Comparison of ENCODE assay signal across 14 cellular contexts in the genomic region with DNA sequence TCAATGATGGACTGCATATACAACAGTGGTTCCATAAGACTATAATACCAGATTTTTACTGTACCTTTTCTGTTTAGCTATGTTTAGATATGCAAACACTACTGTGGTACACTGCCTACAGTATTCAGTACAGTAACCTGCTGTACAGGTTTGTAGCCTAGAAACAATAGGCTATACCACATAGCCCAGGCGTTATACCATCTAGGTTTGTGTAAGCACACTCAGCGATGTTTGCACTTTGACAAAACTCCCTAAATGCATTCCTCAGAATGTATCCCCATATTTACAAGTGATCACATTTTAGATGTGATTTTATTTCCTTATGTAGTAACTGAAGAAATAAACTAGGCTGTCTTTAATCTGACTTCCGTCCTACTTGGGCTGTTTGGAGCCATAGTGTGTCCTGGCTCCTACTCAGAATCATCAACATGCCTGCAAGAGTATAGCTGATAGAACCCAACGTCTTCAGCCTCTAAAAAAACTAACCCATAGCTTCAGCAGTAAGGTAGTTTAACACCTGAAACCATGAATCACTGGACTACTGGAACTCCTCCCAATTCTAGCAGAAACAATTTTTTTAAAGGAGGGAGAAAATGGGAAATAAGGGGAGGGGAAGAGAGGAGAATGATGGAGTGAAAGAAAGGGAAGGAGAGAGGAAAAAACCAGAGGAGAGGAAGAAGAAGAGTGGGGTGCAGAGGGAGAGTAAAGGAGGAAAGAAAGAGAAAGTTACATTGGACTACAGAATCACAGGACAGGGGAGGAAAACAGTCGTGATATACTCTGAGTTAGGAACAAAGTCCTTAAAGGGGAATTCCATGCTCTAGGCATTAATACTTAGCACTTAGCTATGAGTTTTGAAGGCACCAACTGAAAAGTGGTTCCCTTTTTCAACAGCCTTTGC.
DNase-seq lines count a peak whose midpoint lies in the region; ATAC-seq, FAIRE-seq and TF ChIP-seq lines count a peak whose summit lies in the region.
"Had no signal": no experiment of that assay in that cellular context is flagged by ENCODE, and none has a peak within 500 bp of the region (broad histone marks: within the 10 kb centered on the region; RNA-seq: fewer than 3 reads in every experiment).

No MANE protein-coding gene starts in this region.

- no peak overlapping the region for H3K14ac ChIP-seq in mesenchymal stem cell (ENCODE audit: low read length in 2 of 2)
- no peak overlapping the region for H3K14ac ChIP-seq in neuronal stem cell (ENCODE audit: low read length)

- H2BK120ac ChIP-seq in mesenchymal stem cell (ENCODE audit: low read depth, low read length), result no peak overlapping the region
- no peak overlapping the region for H2BK120ac ChIP-seq in neuronal stem cell (ENCODE audit: low read depth, low read length)

- H3K27me3 ChIP-seq in breast epithelium (no peaks in the 10 kb centered on the region), bronchial epithelial cell (ENCODE audit: control insufficient read depth, insufficient read depth, low read length) (no peaks in the 10 kb centered on the region), mesenchymal stem cell (ENCODE audit: control insufficient read depth in 1 of 2, insufficient read depth in 1 of 2, low read length in 2 of 2) (no peaks in the 10 kb centered on the region), neuronal stem cell (ENCODE audit: control insufficient read depth in 3 of 3, insufficient read depth in 3 of 3, low read depth in 1 of 3, low read length in 3 of 3) (no peaks in the 10 kb centered on the region)
- H3K27me3 ChIP-seq: body of pancreas had no signal

- FAIRE-seq in bronchial epithelial cell (lab: Jason Lieb, UNC), result no peak
- FAIRE-seq: frontal cortex had no signal

- H3K36me3 ChIP-seq in breast epithelium (no peaks in the 10 kb centered on the region), bronchial epithelial cell (ENCODE audit: control insufficient read depth, insufficient read depth, low read length) (peaks cover 5% of the 10 kb centered on the region), mesenchymal stem cell (ENCODE audit: control insufficient read depth in 1 of 2, insufficient read depth in 2 of 2, low read depth in 1 of 2, low read length in 2 of 2) (peaks cover 9 to 21% of the 10 kb centered on the region in 2 experiments), neuronal stem cell (replicated peaks in 1 of 2; ENCODE audit: control insufficient read depth in 2 of 2, insufficient read depth in 2 of 2, low read length in 2 of 2) (peaks cover 10 to 35% of the 10 kb centered on the region in 2 donors)

- no TSS peak for BruUV-seq in MCF 10A (replicated peaks; lab: Mats Ljungman, UMichigan)

- H2BK12ac ChIP-seq in mesenchymal stem cell (ENCODE audit: low read length in 2 of 2), result no peak overlapping the region
- no peak overlapping the region for H2BK12ac ChIP-seq in neuronal stem cell (ENCODE audit: low read length)

- H3K79me1 ChIP-seq in mesenchymal stem cell (replicated peaks; ENCODE audit: low read length, poor library complexity, severe bottlenecking) (peaks cover 17% of the 10 kb centered on the region), neuronal stem cell (ENCODE audit: low read depth, low read length) (no peaks in the 10 kb centered on the region)

- H4K91ac ChIP-seq in mesenchymal stem cell (ENCODE audit: low read length) (no peak overlapping the region), neuronal stem cell (ENCODE audit: low read depth, low read length, poor library complexity) (no peak overlapping the region)

- H3K27ac Mint-ChIP-seq in MCF 10A (ENCODE audit: low read depth, unreplicated experiment), result no peak overlapping the region

- H3K4me3 ChIP-seq in breast epithelium, result no peak overlapping the region
- H3K4me3 ChIP-seq in bronchial epithelial cell (ENCODE audit: low read depth, low read length), result no peak overlapping the region
- no peak overlapping the region for H3K4me3 ChIP-seq in mesenchymal stem cell (ENCODE audit: insufficient read depth in 1 of 2, low read depth in 1 of 2, low read length in 2 of 2)
- no peak overlapping the region for H3K4me3 ChIP-seq in neuronal stem cell (ENCODE audit: low read length in 2 of 2)
- H3K4me3 ChIP-seq: body of pancreas had no signal

- peak overlapping the region; percentile 14 for H3K4me3 Mint-ChIP-seq in MCF 10A (ENCODE audit: unreplicated experiment)
- H3K4me3 Mint-ChIP-seq: CD8-positive, alpha-beta memory T cell had no signal

- TF ChIP-seq CTCF in MCF 10A (IDR thresholded peaks at IDR 0.05; ENCODE audit: unreplicated experiment) (no peak), breast epithelium (IDR thresholded peaks at IDR 0.05) (no peak), bronchial epithelial cell (IDR thresholded peaks at IDR 0.05; ENCODE audit: insufficient read depth, low read length, severe bottlenecking) (no peak)

- H2BK15ac ChIP-seq in mesenchymal stem cell (ENCODE audit: low read depth, poor library complexity, severe bottlenecking), result no peak overlapping the region
- H2BK15ac ChIP-seq in neuronal stem cell (ENCODE audit: low read length), result no peak overlapping the region

- H2AFZ ChIP-seq in mesenchymal stem cell (ENCODE audit: low read depth, low read length) (no peak overlapping the region), neuronal stem cell (ENCODE audit: low read length) (no peak overlapping the region)

- peaks cover 7% of the 10 kb centered on the region for H3K36me3 Mint-ChIP-seq in MCF 10A (ENCODE audit: insufficient read depth, unreplicated experiment)

- no peaks in the 10 kb centered on the region for H3K27me3 Mint-ChIP-seq in MCF 10A (ENCODE audit: insufficient read depth, unreplicated experiment)

- ATAC-seq in activated CD4-positive, CD25-positive, alpha-beta regulatory T cell treated with anti-CD3 and anti-CD28 coated beads, Interleukin-2, amount 50 U/mL, for 24 hours, result no peak
- ATAC-seq in GM21528 (IDR thresholded peaks at IDR 0.05; ENCODE audit: low FRiP score, unreplicated experiment), result no peak
- ATAC-seq: body of pancreas had no signal

- no peak overlapping the region for H3K18ac ChIP-seq in mesenchymal stem cell (ENCODE audit: low read depth in 1 of 2, low read length in 2 of 2)
- no peak overlapping the region for H3K18ac ChIP-seq in neuronal stem cell (ENCODE audit: low read length)

- H3K9me3 ChIP-seq in breast epithelium, result no peaks in the 10 kb centered on the region
- H3K9me3 ChIP-seq in mesenchymal stem cell (ENCODE audit: control insufficient read depth, low read length), result no peaks in the 10 kb centered on the region
- H3K9me3 ChIP-seq in neuronal stem cell (replicated peaks in 1 of 2; ENCODE audit: control insufficient read depth in 2 of 2, insufficient read depth in 1 of 2, low read depth in 1 of 2, low read length in 2 of 2), result peaks cover 0 to 2% of the 10 kb centered on the region in 2 donors
- H3K9me3 ChIP-seq: body of pancreas, SK-N-SH had no signal

- POLR2A ChIA-PET in MCF 10A (lab: Yijun Ruan, JAX), result interaction anchor here (0.7 to 2.5 kb wide), 4 partner anchors 9 to 50 kb away, joined by 3 to 10 read pairs (median 6); no protein-coding TSS in a partner anchor

- H3K4ac ChIP-seq in mesenchymal stem cell (ENCODE audit: low read depth in 1 of 2, low read length in 2 of 2) (no peak overlapping the region), neuronal stem cell (ENCODE audit: low read length) (no peak overlapping the region)

- CTCF ChIA-PET in MCF 10A (lab: Yijun Ruan, JAX), result interaction anchor here (0.6 to 1.5 kb wide), 3 partner anchors 24 to 378 kb away, joined by 3 to 5 read pairs (median 3); no protein-coding TSS in a partner anchor

- TF ChIP-seq POLR2A in breast epithelium (IDR thresholded peaks at IDR 0.05), result no peak

- H3K9ac ChIP-seq in mesenchymal stem cell (ENCODE audit: low read length) (no peak overlapping the region), neuronal stem cell (ENCODE audit: low read depth, low read length, poor library complexity) (no peak overlapping the region)
- H3K9ac ChIP-seq: SK-N-SH had no signal

- DNase-seq in MCF 10A (ENCODE audit: unreplicated experiment) (no peak), breast epithelium (ENCODE audit: low spot score in 2 of 2) (no peak), bronchial epithelial cell (ENCODE audit: low read depth) (peak; percentile 58), mesenchymal stem cell (no peak), NAMALWA (ENCODE audit: low spot score) (no peak), neuronal stem cell (ENCODE audit: low spot score) (no peak)
- DNase-seq: body of pancreas; CD8-positive, alpha-beta memory T cell; NCI-H2171; SK-N-SH; stimulated activated CD4-positive, alpha-beta T cell treated with anti-CD3 and anti-CD28 coated beads, Interleukin-1b, Interleukin-23, amount 100 ng/mL, for 48 hours had no signal

- no peak overlapping the region for H2BK5ac ChIP-seq in mesenchymal stem cell (ENCODE audit: low read depth, low read length, poor library complexity, severe bottlenecking)
- H2BK5ac ChIP-seq in neuronal stem cell (ENCODE audit: low read length), result no peak overlapping the region

- WGBS in mesenchymal stem cell, result 98% methylated on average over 3 of the region's 5 CpGs
- WGBS in neuronal stem cell (ENCODE audit: extremely low coverage in 2 of 2, insufficient read length in 2 of 2, insufficient replicate concordance in 1 of 2), 2 donors, result no CpG with 5 or more reads among the region's 5 CpGs

- H2AK5ac ChIP-seq in mesenchymal stem cell (ENCODE audit: low read length, severe bottlenecking), result peak overlapping the region; percentile 31
- no peak overlapping the region for H2AK5ac ChIP-seq in neuronal stem cell (ENCODE audit: low read depth, low read length)

- intact Hi-C loops in MCF 10A (cut with micrococcal nuclease), result no loop called here
- intact Hi-C loops in breast epithelium (cut with DNase I; ENCODE audit: low total_unique reads), result no loop called here

- peak overlapping the region in 1 of 2 donors; percentile 56 for H3K27ac ChIP-seq in breast epithelium
- H3K27ac ChIP-seq in mesenchymal stem cell (ENCODE audit: low read length, poor library complexity, severe bottlenecking), result no peak overlapping the region
- no peak overlapping the region for H3K27ac ChIP-seq in neuronal stem cell (replicated peaks; ENCODE audit: low read length)
- H3K27ac ChIP-seq: body of pancreas had no signal

- H4K8ac ChIP-seq in mesenchymal stem cell (ENCODE audit: low read length) (no peak overlapping the region), neuronal stem cell (ENCODE audit: low read depth, low read length) (no peak overlapping the region)

- H3K9me3 Mint-ChIP-seq in MCF 10A (ENCODE audit: unreplicated experiment), result no peaks in the 10 kb centered on the region
- H3K9me3 Mint-ChIP-seq: CD8-positive, alpha-beta memory T cell had no signal

- no peak overlapping the region for H3K4me2 ChIP-seq in mesenchymal stem cell (ENCODE audit: low read length, poor library complexity, severe bottlenecking)
- H3K4me2 ChIP-seq in neuronal stem cell (ENCODE audit: insufficient read depth, low read length, poor library complexity, severe bottlenecking), result no peak overlapping the region
- H3K4me2 ChIP-seq: SK-N-SH had no signal

- no peaks in the 10 kb centered on the region for H3K4me1 ChIP-seq in breast epithelium
- peaks cover 8% of the 10 kb centered on the region for H3K4me1 ChIP-seq in mesenchymal stem cell (ENCODE audit: control insufficient read depth, insufficient read depth, low read depth, low read length)
- H3K4me1 ChIP-seq in neuronal stem cell (ENCODE audit: control insufficient read depth in 2 of 2, insufficient read depth in 1 of 2, low read depth in 1 of 2, low read length in 2 of 2), result no peaks in the 10 kb centered on the region

- H3K4me1 Mint-ChIP-seq in MCF 10A (ENCODE audit: insufficient read depth, unreplicated experiment), result peaks cover 9% of the 10 kb centered on the region

- H3K23ac ChIP-seq in mesenchymal stem cell (ENCODE audit: low read length in 2 of 2) (no peak overlapping the region), neuronal stem cell (ENCODE audit: low read depth, low read length, poor library complexity) (no peak overlapping the region)
